In the genomic region with DNA sequence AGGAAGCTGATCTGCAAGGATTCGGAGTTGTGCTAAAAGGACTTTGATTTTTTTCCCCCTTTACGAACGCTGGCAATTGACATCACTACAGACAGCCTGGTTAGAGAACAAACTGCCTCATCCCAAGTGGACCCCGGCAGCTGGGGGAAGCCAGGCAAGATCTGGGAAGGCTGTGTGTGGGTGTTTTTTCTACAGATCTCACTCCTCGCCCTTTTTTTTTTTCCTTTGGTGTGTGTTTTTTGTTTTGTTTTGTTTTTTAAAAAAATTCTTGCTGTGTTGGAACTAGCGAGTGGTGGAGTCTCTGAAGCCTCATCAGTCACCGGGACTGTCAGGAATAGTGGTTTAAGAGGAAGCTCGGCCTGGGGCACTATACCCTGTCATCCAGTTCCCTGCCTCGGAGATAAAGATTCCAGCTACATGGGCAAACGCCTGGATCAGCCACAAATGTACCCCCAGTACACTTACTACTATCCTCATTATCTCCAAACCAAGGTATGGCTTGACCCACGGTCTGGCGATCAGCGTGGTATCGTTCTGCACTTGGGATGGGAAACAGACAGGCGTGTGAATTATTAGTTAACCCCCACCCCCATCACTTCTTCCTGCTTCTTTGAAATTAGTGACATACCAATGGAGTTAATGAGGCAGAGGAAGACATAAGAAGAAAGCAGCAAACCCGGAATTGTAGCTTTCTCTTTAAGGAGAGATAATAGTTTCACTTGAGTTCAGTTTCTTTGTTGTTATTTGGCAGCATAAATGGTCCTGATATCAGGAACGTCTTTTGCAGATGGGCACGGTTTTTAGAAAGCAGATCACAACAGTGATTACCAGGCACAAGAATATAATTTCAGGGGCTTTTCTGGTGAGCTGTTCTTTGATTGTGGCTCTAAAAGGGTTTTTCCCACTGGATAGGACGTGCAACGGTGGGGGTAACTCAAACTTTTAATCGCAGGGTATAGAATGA, we compare ENCODE assay signal across 8 cellular contexts. TPM values are rescaled to one million over a fixed set of nuclear protein-coding genes. Genes with fewer than 3 reads are reported as not detected.
DNase-seq lines count a peak whose midpoint lies in the region; ATAC-seq and TF ChIP-seq lines count a peak whose summit lies in the region.

No MANE protein-coding gene starts in this region.

- peaks cover 37% of the 10 kb centered on the region for H3K4me1 Mint-ChIP-seq in activated naive CD4-positive, alpha-beta T cell treated with anti-CD3 and anti-CD28 coated beads for 36 hours (ENCODE audit: low read depth)

- peak overlapping the region; percentile 42 for H3K18ac ChIP-seq in neuronal stem cell (ENCODE audit: low read length)

- no peaks in the 10 kb centered on the region for H3K36me3 Mint-ChIP-seq in activated naive CD4-positive, alpha-beta T cell treated with anti-CD3 and anti-CD28 coated beads for 36 hours (ENCODE audit: low read depth)

- no peak overlapping the region for H4K91ac ChIP-seq in neuronal stem cell (ENCODE audit: low read depth, low read length, poor library complexity)

- H3K27ac Mint-ChIP-seq in activated naive CD4-positive, alpha-beta T cell treated with anti-CD3 and anti-CD28 coated beads for 36 hours, result peak overlapping the region; percentile 64

- H3K27me3 Mint-ChIP-seq in activated naive CD4-positive, alpha-beta T cell treated with anti-CD3 and anti-CD28 coated beads for 36 hours (ENCODE audit: low read depth), result peaks cover 19% of the 10 kb centered on the region

- H3K9ac ChIP-seq in neuronal stem cell (ENCODE audit: low read depth, low read length, poor library complexity), result no peak overlapping the region

- peak overlapping the region; percentile 43 for H3K4me2 ChIP-seq in neuronal stem cell (ENCODE audit: insufficient read depth, low read length, poor library complexity, severe bottlenecking)

- no peak overlapping the region for H2BK5ac ChIP-seq in neuronal stem cell (ENCODE audit: low read length)

- intact Hi-C loops in activated naive CD4-positive, alpha-beta T cell treated with anti-CD3 and anti-CD28 coated beads for 36 hours (cut with micrococcal nuclease), result loop anchor here (2.0 to 5.0 kb wide), 5 partner anchors 129 to 405 kb away; no protein-coding TSS in a partner anchor

- no CpG with 5 or more reads among the region's 21 CpGs for WGBS in neuronal stem cell (ENCODE audit: extremely low coverage in 2 of 2, insufficient read length in 2 of 2, insufficient replicate concordance in 1 of 2), 2 donors

- peak overlapping the region; percentile 86 for H2AFZ ChIP-seq in neuronal stem cell (ENCODE audit: low read length)

- H2BK15ac ChIP-seq in neuronal stem cell (ENCODE audit: low read length), result no peak overlapping the region

- ATAC-seq in HG02938 (IDR thresholded peaks at IDR 0.05; ENCODE audit: unreplicated experiment) (peak; percentile 69), SK-N-SH treated with all-trans-retinoic acid at 6 μM for 48 hours (peak; percentile 26)

- peak; percentile 10 for DNase-seq in activated naive CD4-positive, alpha-beta T cell treated with anti-CD3 and anti-CD28 coated beads for 36 hours
- DNase-seq in activated naive CD4-positive, alpha-beta T cell (lab: John Stamatoyannopoulos, UW), result no peak
- DNase-seq in fibroblast of mammary gland (ENCODE audit: low read depth) (peak; percentile 65), neuronal stem cell (ENCODE audit: low spot score) (peak; percentile 38), LoVo (ENCODE audit: low spot score) (no peak), NCI-H187 (lab: John Stamatoyannopoulos, UW) (no peak)

- H3K27ac ChIP-seq in neuronal stem cell (replicated peaks; ENCODE audit: low read length), result peak overlapping the region; percentile 60

- CTCF ChIA-PET in activated naive CD4-positive, alpha-beta T cell treated with anti-CD3 and anti-CD28 coated beads for 36 hours (lab: Charles Lee), result interaction anchor here (0.7 kb wide), 1 partner anchor 138 kb away, joined by 4 read pairs; no protein-coding TSS in a partner anchor

- no peak overlapping the region for H2BK12ac ChIP-seq in neuronal stem cell (ENCODE audit: low read length)

- H3K9me3 ChIP-seq in neuronal stem cell (replicated peaks in 1 of 2; ENCODE audit: control insufficient read depth in 2 of 2, insufficient read depth in 1 of 2, low read depth in 1 of 2, low read length in 2 of 2), result no peaks in the 10 kb centered on the region

- TF ChIP-seq CTCF in fibroblast of mammary gland (conservative IDR thresholded peaks at IDR 0.05; ENCODE audit: control insufficient read depth, insufficient read depth, low read depth, low read length), result no peak

- H3K4me3 ChIP-seq in fibroblast of mammary gland (ENCODE audit: control insufficient read depth, low read depth, low read length) (peak overlapping the region; percentile 87), neuronal stem cell (ENCODE audit: low read length in 2 of 2) (peak overlapping the region in 1 of 2 donors; percentile 49)

- H3K23ac ChIP-seq in neuronal stem cell (ENCODE audit: low read depth, low read length, poor library complexity), result no peak overlapping the region

- H3K4me1 ChIP-seq in neuronal stem cell (ENCODE audit: control insufficient read depth in 2 of 2, insufficient read depth in 1 of 2, low read depth in 1 of 2, low read length in 2 of 2), result peaks cover 11 to 18% of the 10 kb centered on the region in 2 donors

- no peak overlapping the region for H3K4ac ChIP-seq in neuronal stem cell (ENCODE audit: low read length)

- no peaks in the 10 kb centered on the region for H3K27me3 ChIP-seq in neuronal stem cell (ENCODE audit: control insufficient read depth in 3 of 3, insufficient read depth in 3 of 3, low read depth in 1 of 3, low read length in 3 of 3)

- no peak overlapping the region for H2BK120ac ChIP-seq in neuronal stem cell (ENCODE audit: low read depth, low read length)

- H3K79me1 ChIP-seq in neuronal stem cell (ENCODE audit: low read depth, low read length), result no peaks in the 10 kb centered on the region

- no peak overlapping the region for H4K8ac ChIP-seq in neuronal stem cell (ENCODE audit: low read depth, low read length)

- no peaks in the 10 kb centered on the region for H3K9me3 Mint-ChIP-seq in activated naive CD4-positive, alpha-beta T cell treated with anti-CD3 and anti-CD28 coated beads for 36 hours

- no peaks in the 10 kb centered on the region for H3K36me3 ChIP-seq in neuronal stem cell (replicated peaks in 1 of 2; ENCODE audit: control insufficient read depth in 2 of 2, insufficient read depth in 2 of 2, low read length in 2 of 2)

- peak overlapping the region; percentile 62 for H3K4me3 Mint-ChIP-seq in activated naive CD4-positive, alpha-beta T cell treated with anti-CD3 and anti-CD28 coated beads for 36 hours

- H3K14ac ChIP-seq in neuronal stem cell (ENCODE audit: low read length), result no peak overlapping the region

- no peak overlapping the region for H2AK5ac ChIP-seq in neuronal stem cell (ENCODE audit: low read depth, low read length)

TF ChIP-seq in SK-N-SH treated with all-trans-retinoic acid at 6 μM for 48 hours, 23 proteins besides CTCF, POLR2A, EP300 and RAD21:
- TF ChIP-seq CSDC2 (CRISPR knock-in tag; IDR thresholded peaks at IDR 0.05), result no peak
- TF ChIP-seq, protein P1, sequence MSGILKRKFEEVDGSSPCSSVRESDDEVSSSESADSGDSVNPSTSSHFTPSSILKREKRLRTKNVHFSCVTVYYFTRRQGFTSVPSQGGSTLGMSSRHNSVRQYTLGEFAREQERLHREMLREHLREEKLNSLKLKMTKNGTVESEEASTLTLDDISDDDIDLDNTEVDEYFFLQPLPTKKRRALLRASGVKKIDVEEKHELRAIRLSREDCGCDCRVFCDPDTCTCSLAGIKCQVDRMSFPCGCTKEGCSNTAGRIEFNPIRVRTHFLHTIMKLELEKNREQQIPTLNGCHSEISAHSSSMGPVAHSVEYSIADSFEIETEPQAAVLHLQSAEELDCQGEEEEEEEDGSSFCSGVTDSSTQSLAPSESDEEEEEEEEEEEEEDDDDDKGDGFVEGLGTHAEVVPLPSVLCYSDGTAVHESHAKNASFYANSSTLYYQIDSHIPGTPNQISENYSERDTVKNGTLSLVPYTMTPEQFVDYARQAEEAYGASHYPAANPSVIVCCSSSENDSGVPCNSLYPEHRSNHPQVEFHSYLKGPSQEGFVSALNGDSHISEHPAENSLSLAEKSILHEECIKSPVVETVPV (CRISPR knock-in tag; IDR thresholded peaks at IDR 0.05), result no peak
- TF ChIP-seq ZNF8 (CRISPR knock-in tag; IDR thresholded peaks at IDR 0.05), result no peak
- no peak for TF ChIP-seq ZC3H10 (CRISPR knock-in tag; IDR thresholded peaks at IDR 0.05)
- TF ChIP-seq BACH2 (CRISPR knock-in tag; IDR thresholded peaks at IDR 0.05; ENCODE audit: borderline replicate concordance), result no peak
- TF ChIP-seq OSR1 (CRISPR knock-in tag; IDR thresholded peaks at IDR 0.05), result no peak
- TF ChIP-seq ARNTL (CRISPR knock-in tag; IDR thresholded peaks at IDR 0.05; ENCODE audit: borderline replicate concordance, low read depth), result no peak
- TF ChIP-seq GLIS3 (CRISPR knock-in tag; IDR thresholded peaks at IDR 0.05), result no peak
TF ChIP-seq in SK-N-SH treated with all-trans-retinoic acid at 6 μM for 48 hours: peak in this region for 0.

RNA-seq across cellular contexts. Expression of a gene that starts 0.7 kb away (rescaled TPM):
- total RNA-seq in activated naive CD4-positive, alpha-beta T cell treated with anti-CD3 and anti-CD28 coated beads for 36 hours, result 1 to 10 TPM in 1 of 2 experiments, under 1 TPM in 1; 0.84 to 1.1 TPM
- polyA plus RNA-seq in neuronal stem cell (2013, experiment 1 of 2), result 0.45 TPM
- 0.61 TPM for polyA plus RNA-seq in neuronal stem cell (2013, experiment 2 of 2)

Comparison
In these comparisons a context has a peak if more than half of its experiments do, and no peak if none do; other contexts are left out.
1. DNase-seq: peak in activated naive CD4-positive, alpha-beta T cell treated with anti-CD3 and anti-CD28 coated beads for 36 hours (single experiment), fibroblast of mammary gland (single experiment) and neuronal stem cell (single experiment); none in activated naive CD4-positive, alpha-beta T cell (0 of 4), LoVo (single experiment) and NCI-H187 (0 of 2).